Comparison of ENCODE assay signal across 13 cellular contexts in the genomic region with DNA sequence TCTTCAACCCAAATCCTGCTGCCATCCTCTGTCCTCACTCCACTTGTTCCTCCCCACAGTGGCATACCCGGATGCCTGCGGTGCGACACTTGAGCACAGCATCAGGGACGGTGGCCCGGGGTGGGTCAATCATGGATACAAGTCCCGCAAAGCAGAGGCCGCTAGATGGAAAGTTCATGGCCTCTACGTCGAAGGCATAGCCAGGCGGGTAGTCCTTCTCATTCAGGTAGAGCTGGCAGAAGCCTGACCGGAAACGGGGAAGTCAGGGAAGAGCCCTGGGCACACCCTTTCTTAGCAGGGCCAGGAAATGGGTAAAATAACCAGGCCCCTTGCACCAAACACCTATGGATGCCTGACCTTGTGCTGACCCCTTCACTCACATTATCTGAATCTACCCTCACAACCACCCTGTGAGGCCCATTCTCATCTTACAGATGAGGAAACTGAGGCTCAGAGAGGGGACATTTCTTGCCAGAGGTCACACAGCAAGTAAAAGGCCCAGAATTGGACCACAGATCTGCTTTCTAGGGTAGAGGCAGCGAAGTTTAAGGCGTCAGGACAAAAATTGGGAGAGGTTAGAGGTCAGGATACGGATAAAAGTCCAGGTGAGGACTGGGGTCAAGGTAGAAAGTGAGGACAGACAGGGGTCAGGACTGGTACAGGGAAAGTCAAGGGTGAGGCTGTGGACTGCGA. TPM values are rescaled to one million over a fixed set of nuclear protein-coding genes. Genes with fewer than 3 reads are reported as not detected.
DNase-seq lines count a peak whose midpoint lies in the region; ATAC-seq, FAIRE-seq and TF ChIP-seq lines count a peak whose summit lies in the region.
"Had no signal": no experiment of that assay in that cellular context is flagged by ENCODE, and none has a peak within 500 bp of the region (broad histone marks: within the 10 kb centered on the region; RNA-seq: fewer than 3 reads in every experiment).

No MANE protein-coding gene starts in this region.

- ATAC-seq in HepG2 = no peak
- no peak for ATAC-seq in right lobe of liver
- ATAC-seq in HG02973 (IDR thresholded peaks at IDR 0.05; ENCODE audit: unreplicated experiment) = no peak
- no peak for ATAC-seq in GM21390 (IDR thresholded peaks at IDR 0.05; ENCODE audit: unreplicated experiment)

- H3K9me3 ChIP-seq in HepG2 (ENCODE audit: low read length) (no peaks in the 10 kb centered on the region), right lobe of liver (no peaks in the 10 kb centered on the region), ascending aorta (no peaks in the 10 kb centered on the region), mesenchymal stem cell (ENCODE audit: control insufficient read depth, low read length) (no peaks in the 10 kb centered on the region), SJCRH30 (replicated peaks) (no peaks in the 10 kb centered on the region)
- H3K9me3 ChIP-seq: gastrocnemius medialis, ovary had no signal

- H4K91ac ChIP-seq in mesenchymal stem cell (ENCODE audit: low read length) = no peak overlapping the region

- no peak overlapping the region for H2BK5ac ChIP-seq in mesenchymal stem cell (ENCODE audit: low read depth, low read length, poor library complexity, severe bottlenecking)

- H3K4me3 ChIP-seq in HepG2 (replicated peaks in 1 of 3; ENCODE audit: insufficient read depth in 1 of 3, low read depth in 2 of 3, low read length in 3 of 3) = peak overlapping the region in 2 of 3 experiments; percentile 36 to 56; a peak in 2 of 6 replicates
- no peak overlapping the region for H3K4me3 ChIP-seq in right lobe of liver
- peak overlapping the region; percentile 41 to 42 for H3K4me3 ChIP-seq in ascending aorta
- H3K4me3 ChIP-seq in mesenchymal stem cell (ENCODE audit: insufficient read depth in 1 of 2, low read depth in 1 of 2, low read length in 2 of 2) = no peak overlapping the region
- H3K4me3 ChIP-seq in SJCRH30 = no peak overlapping the region
- H3K4me3 ChIP-seq: ovary had no signal

- H3K36me3 ChIP-seq in HepG2 (replicated peaks in 1 of 2; ENCODE audit: control insufficient read depth in 1 of 2, insufficient read depth in 2 of 2, low read length in 2 of 2) (no peaks in the 10 kb centered on the region), right lobe of liver (no peaks in the 10 kb centered on the region), ascending aorta (no peaks in the 10 kb centered on the region), mesenchymal stem cell (ENCODE audit: control insufficient read depth in 1 of 2, insufficient read depth in 2 of 2, low read depth in 1 of 2, low read length in 2 of 2) (no peaks in the 10 kb centered on the region), SJCRH30 (no peaks in the 10 kb centered on the region)
- H3K36me3 ChIP-seq: gastrocnemius medialis, ovary had no signal

- no peaks in the 10 kb centered on the region for H3K79me1 ChIP-seq in mesenchymal stem cell (replicated peaks; ENCODE audit: low read length, poor library complexity, severe bottlenecking)

- peaks cover 1 to 48% of the 10 kb centered on the region in 2 experiments; a peak in 3 of 5 replicates for H3K27me3 ChIP-seq in HepG2 (ENCODE audit: control insufficient read depth in 1 of 2, insufficient read depth in 2 of 2, low read length in 2 of 2)
- H3K27me3 ChIP-seq in right lobe of liver = no peaks in the 10 kb centered on the region
- H3K27me3 ChIP-seq in ascending aorta = peaks cover 9% of the 10 kb centered on the region
- H3K27me3 ChIP-seq in mesenchymal stem cell (ENCODE audit: control insufficient read depth in 1 of 2, insufficient read depth in 1 of 2, low read length in 2 of 2) = peaks cover 27 to 85% of the 10 kb centered on the region in 2 experiments
- no peaks in the 10 kb centered on the region for H3K27me3 ChIP-seq in SJCRH30
- H3K27me3 ChIP-seq: ovary had no signal

- CTCF ChIA-PET in HepG2 (lab: Yijun Ruan, JAX; ENCODE audit: low intra/inter-chr PET ratio, low total read pairs) = interaction anchor here (1.8 to 2.0 kb wide), 2 partner anchors 137 to 160 kb away, joined by 4 to 9 read pairs; partner anchors contain the start of gene KMT2B

- H3K4me1 ChIP-seq in HepG2 (ENCODE audit: insufficient read depth, low read length) (peaks cover 37% of the 10 kb centered on the region), right lobe of liver (no peaks in the 10 kb centered on the region), ascending aorta (peaks cover 0 to 6% of the 10 kb centered on the region in 2 donors), mesenchymal stem cell (ENCODE audit: control insufficient read depth, insufficient read depth, low read depth, low read length) (peaks cover 14% of the 10 kb centered on the region), SJCRH30 (no peaks in the 10 kb centered on the region)

- POLR2A ChIA-PET in HepG2 (lab: Yijun Ruan, JAX) = interaction anchor here (0.8 to 1.4 kb wide), 9 partner anchors 9 to 145 kb away, joined by 3 to 6 read pairs (median 4); partner anchors contain the start of gene COX6B1

- no peak for TF ChIP-seq EP300 in HepG2 (IDR thresholded peaks at IDR 0.05; ENCODE audit: low read depth in 2 of 2, low read length in 2 of 2)
- no peak for TF ChIP-seq EP300 in HepG2 (CRISPR knock-in tag; IDR thresholded peaks at IDR 0.05; ENCODE audit: borderline replicate concordance)

- in situ Hi-C loops in HepG2 (cut with HindIII; ENCODE audit: extremely low pct_ligation_motif_present, low pct_unique_long_range_greater_than_20kb) = loop anchor here (5.0 kb wide), 1 partner anchor 35 kb away; no protein-coding TSS in a partner anchor

- no peaks in the 10 kb centered on the region for H4K20me1 ChIP-seq in HepG2 (ENCODE audit: insufficient read depth, low read length)

- TF ChIP-seq POLR2A in HepG2 (IDR thresholded peaks at IDR 0.05; ENCODE audit: insufficient read depth in 1 of 2, low read depth in 2 of 2, low read length in 2 of 2) (no peak), right lobe of liver (IDR thresholded peaks at IDR 0.05) (no peak)

- H3K4me2 ChIP-seq in HepG2 (ENCODE audit: low read depth, low read length) (peak overlapping the region; percentile 56), mesenchymal stem cell (ENCODE audit: low read length, poor library complexity, severe bottlenecking) (peak overlapping the region; percentile 45)

- H3K9ac ChIP-seq in HepG2 (ENCODE audit: insufficient read depth, low read depth, low read length) = no peak overlapping the region
- H3K9ac ChIP-seq in mesenchymal stem cell (ENCODE audit: low read length) = no peak overlapping the region

- H3K27ac ChIP-seq in HepG2 (ENCODE audit: extremely low read length, insufficient read depth, low read length) (no peak overlapping the region), right lobe of liver (no peak overlapping the region), ascending aorta (no peak overlapping the region), mesenchymal stem cell (ENCODE audit: low read length, poor library complexity, severe bottlenecking) (no peak overlapping the region), SJCRH30 (no peak overlapping the region)
- H3K27ac ChIP-seq: C4-2B, gastrocnemius medialis, ovary had no signal

- H3K23ac ChIP-seq in mesenchymal stem cell (ENCODE audit: low read length in 2 of 2) = no peak overlapping the region

- H2BK120ac ChIP-seq in mesenchymal stem cell (ENCODE audit: low read depth, low read length) = no peak overlapping the region

- no peak overlapping the region for H2AK5ac ChIP-seq in mesenchymal stem cell (ENCODE audit: low read length, severe bottlenecking)

- H2AFZ ChIP-seq in HepG2 (ENCODE audit: low read length) = no peak overlapping the region
- no peak overlapping the region for H2AFZ ChIP-seq in mesenchymal stem cell (ENCODE audit: low read depth, low read length)

- H3K79me2 ChIP-seq in HepG2 (ENCODE audit: insufficient read depth, low read length) = no peaks in the 10 kb centered on the region

- intact Hi-C loops in HepG2 (cut with micrococcal nuclease; ENCODE audit: unreplicated experiment) (loop anchor here (5.0 to 10.0 kb wide), 3 partner anchors 35 to 88 kb away; partner anchors contain the start of genes COX6B1, ETV2 and HAUS5), right lobe of liver (cut with DNase I) (no loop called here), ascending aorta (cut with DNase I) (no loop called here)

- no peak overlapping the region for H3K14ac ChIP-seq in mesenchymal stem cell (ENCODE audit: low read length in 2 of 2)

- TF ChIP-seq CTCF in HepG2 (CRISPR knock-in tag; IDR thresholded peaks at IDR 0.05) (no peak), right lobe of liver (IDR thresholded peaks at IDR 0.05) (no peak), ascending aorta (IDR thresholded peaks at IDR 0.05) (no peak)

- H3K18ac ChIP-seq in mesenchymal stem cell (ENCODE audit: low read depth in 1 of 2, low read length in 2 of 2) = peak overlapping the region in 1 of 2 experiments; percentile 1

- DNase-seq in HepG2 (ENCODE audit: low spot score) (no peak), right lobe of liver (no peak), ascending aorta (ENCODE audit: low spot score in 2 of 2) (no peak), mesenchymal stem cell (no peak), SJCRH30 (no peak), NCI-H82 treated with DMSO at 0.1 percent for 48 hours (lab: John Stamatoyannopoulos, UW; ENCODE audit: unreplicated experiment) (no peak)
- DNase-seq: gastrocnemius medialis; NK-92 treated with Interleukin-12 subunit alpha and Interleukin-12 subunit beta, amount 100 ng/mL, for 24 hours had no signal

- no peak overlapping the region for H3K4ac ChIP-seq in mesenchymal stem cell (ENCODE audit: low read depth in 1 of 2, low read length in 2 of 2)

- no peak overlapping the region for H2BK15ac ChIP-seq in mesenchymal stem cell (ENCODE audit: low read depth, poor library complexity, severe bottlenecking)

- BruUV-seq in HepG2 (replicated peaks; lab: Mats Ljungman, UMichigan) = no TSS peak

- H4K8ac ChIP-seq in mesenchymal stem cell (ENCODE audit: low read length) = no peak overlapping the region

- FAIRE-seq in HepG2 (lab: Jason Lieb, UNC) = no peak

- no peak for TF ChIP-seq RAD21 in HepG2 (CRISPR knock-in tag; IDR thresholded peaks at IDR 0.05)

- WGBS in HepG2 (ENCODE audit: low lambda C conversion rate) = 73% methylated on average over 16 of the region's 16 CpGs
- WGBS in right lobe of liver (ENCODE audit: insufficient coverage, low coverage, low lambda C conversion rate, missing lambda C conversion rate) = 76% methylated on average over 9 of the region's 16 CpGs
- 86% methylated on average over 16 of the region's 16 CpGs for WGBS in mesenchymal stem cell

- no peak overlapping the region for H2BK12ac ChIP-seq in mesenchymal stem cell (ENCODE audit: low read length in 2 of 2)

RNA-seq across cellular contexts. Expression of gene ATP4A, which starts 6.5 kb away (rescaled TPM):
- total RNA-seq in HepG2 (2016; rRNA removed; fragmentation: Illumina TruSeq; extraction: Trizol) (0.11 TPM in 1 of 2 replicates, not detected in the other), right lobe of liver (under 1 TPM in 1 of 6 experiments, not detected in 5; 0.06 TPM), ascending aorta (not detected)
- total RNA-seq in HepG2 (2016; cell fraction: cytosol; rRNA removed; fragmentation: Illumina TruSeq; extraction: Trizol; ENCODE audit: low read depth) = not detected in 2 replicates
- total RNA-seq in HepG2 (2016; cell fraction: insoluble cytoplasmic fraction; rRNA removed; fragmentation: Illumina TruSeq; extraction: Trizol) = 0.39 TPM in 2 replicates
- 0.28 and 0.31 TPM in 2 replicates for total RNA-seq in HepG2 (2016; cell fraction: membrane; rRNA removed; fragmentation: Illumina TruSeq; extraction: Trizol)
- total RNA-seq in HepG2 (2016; cell fraction: nucleus; rRNA removed; fragmentation: Illumina TruSeq; extraction: Trizol) = 0.66 TPM in 1 of 2 replicates, not detected in the other
- polyA plus RNA-seq in HepG2 (2011; rRNA removed) = 0.08 and 0.09 TPM in 2 replicates
- 0.04 and 0.15 TPM in 2 replicates for polyA plus RNA-seq in HepG2 (2011; cell fraction: cytosol; rRNA removed)
- polyA plus RNA-seq in HepG2 (2011; cell fraction: nucleus; rRNA removed) = 0.51 and 0.69 TPM in 2 replicates
- polyA plus RNA-seq in HepG2 (2012) = 0.07 and 0.13 TPM in 2 replicates
- polyA plus RNA-seq in HepG2 (2016; cell fraction: cytosol; fragmentation: Illumina TruSeq; extraction: Trizol; ENCODE audit: low read depth) = 0.07 and 0.15 TPM in 2 replicates
- 0.13 TPM in 1 of 2 replicates, not detected in the other for polyA plus RNA-seq in HepG2 (2016; cell fraction: insoluble cytoplasmic fraction; fragmentation: Illumina TruSeq; extraction: Trizol; ENCODE audit: low read depth)
- 0.22 TPM in 1 of 2 replicates, not detected in the other for polyA plus RNA-seq in HepG2 (2016; cell fraction: membrane; fragmentation: Illumina TruSeq; extraction: Trizol; ENCODE audit: low read depth)
- 0.68 and 0.98 TPM in 2 replicates for polyA plus RNA-seq in HepG2 (2016; cell fraction: nucleus; fragmentation: Illumina TruSeq; extraction: Trizol; ENCODE audit: insufficient read depth, low read depth)
- 0.18 TPM in 1 of 2 replicates, not detected in the other for polyA minus RNA-seq in HepG2 (2011; rRNA and poly(A)+ RNA removed; ENCODE audit: low replicate concordance)
- polyA minus RNA-seq in HepG2 (2011; cell fraction: cytosol; rRNA and poly(A)+ RNA removed) = not detected in 2 replicates
- polyA minus RNA-seq in HepG2 (2011; cell fraction: nucleus; rRNA and poly(A)+ RNA removed) = 0.13 TPM in 1 of 2 replicates, not detected in the other
- not detected for polyA plus RNA-seq in mesenchymal stem cell (2013, experiment 1 of 2)
- polyA plus RNA-seq in mesenchymal stem cell (2013, experiment 2 of 2) = not detected
- total RNA-seq in SJCRH30 (2014; rRNA removed; shearing (Covaris generic)) = 0.14 TPM in 1 of 2 replicates, not detected in the other
- total RNA-seq: gastrocnemius medialis, left colon, ovary had no signal

RNA-seq across cellular contexts. Expression of gene TMEM147, which starts 11.6 kb away (rescaled TPM):
- 85.8 and 141 TPM in 2 replicates for total RNA-seq in HepG2 (2016; rRNA removed; fragmentation: Illumina TruSeq; extraction: Trizol)
- 264 and 362 TPM in 2 replicates for total RNA-seq in HepG2 (2016; cell fraction: cytosol; rRNA removed; fragmentation: Illumina TruSeq; extraction: Trizol; ENCODE audit: low read depth)
- total RNA-seq in HepG2 (2016; cell fraction: insoluble cytoplasmic fraction; rRNA removed; fragmentation: Illumina TruSeq; extraction: Trizol) = 91.4 and 136 TPM in 2 replicates
- 202 and 264 TPM in 2 replicates for total RNA-seq in HepG2 (2016; cell fraction: membrane; rRNA removed; fragmentation: Illumina TruSeq; extraction: Trizol)
- total RNA-seq in HepG2 (2016; cell fraction: nucleus; rRNA removed; fragmentation: Illumina TruSeq; extraction: Trizol) = 88.0 and 104 TPM in 2 replicates
- polyA plus RNA-seq in HepG2 (2011; rRNA removed) = 176 and 188 TPM in 2 replicates
- polyA plus RNA-seq in HepG2 (2011; cell fraction: cytosol; rRNA removed) = 174 and 213 TPM in 2 replicates
- polyA plus RNA-seq in HepG2 (2011; cell fraction: nucleus; rRNA removed) = 105 and 125 TPM in 2 replicates
- 78.4 and 132 TPM in 2 replicates for polyA plus RNA-seq in HepG2 (2012)
- polyA plus RNA-seq in HepG2 (2016; cell fraction: cytosol; fragmentation: Illumina TruSeq; extraction: Trizol; ENCODE audit: low read depth) = 361 and 462 TPM in 2 replicates
- polyA plus RNA-seq in HepG2 (2016; cell fraction: insoluble cytoplasmic fraction; fragmentation: Illumina TruSeq; extraction: Trizol; ENCODE audit: low read depth) = 102 and 104 TPM in 2 replicates
- polyA plus RNA-seq in HepG2 (2016; cell fraction: membrane; fragmentation: Illumina TruSeq; extraction: Trizol; ENCODE audit: low read depth) = 235 and 269 TPM in 2 replicates
- polyA plus RNA-seq in HepG2 (2016; cell fraction: nucleus; fragmentation: Illumina TruSeq; extraction: Trizol; ENCODE audit: insufficient read depth, low read depth) = 176 and 183 TPM in 2 replicates
- polyA minus RNA-seq in HepG2 (2011; rRNA and poly(A)+ RNA removed; ENCODE audit: low replicate concordance) = 321 and 438 TPM in 2 replicates
- 44.9 and 50.7 TPM in 2 replicates for polyA minus RNA-seq in HepG2 (2011; cell fraction: cytosol; rRNA and poly(A)+ RNA removed)
- polyA minus RNA-seq in HepG2 (2011; cell fraction: nucleus; rRNA and poly(A)+ RNA removed) = 18.3 and 26.4 TPM in 2 replicates
- total RNA-seq in right lobe of liver = 10 to 100 TPM; 29.4 to 65.7 (median 36.2) TPM
- 99.7 TPM for total RNA-seq in ascending aorta
- 108 TPM for polyA plus RNA-seq in mesenchymal stem cell (2013, experiment 1 of 2)
- 109 TPM for polyA plus RNA-seq in mesenchymal stem cell (2013, experiment 2 of 2)
- 110 TPM in 2 replicates for total RNA-seq in SJCRH30 (2014; rRNA removed; shearing (Covaris generic))

RNA-seq across cellular contexts. Expression of gene GAPDHS, which starts 23.7 kb away (rescaled TPM):
- total RNA-seq in HepG2 (2016; rRNA removed; fragmentation: Illumina TruSeq; extraction: Trizol) (not detected in 2 replicates), right lobe of liver (not detected), ascending aorta (not detected)
- not detected in 2 replicates for total RNA-seq in HepG2 (2016; cell fraction: cytosol; rRNA removed; fragmentation: Illumina TruSeq; extraction: Trizol; ENCODE audit: low read depth)
- total RNA-seq in HepG2 (2016; cell fraction: insoluble cytoplasmic fraction; rRNA removed; fragmentation: Illumina TruSeq; extraction: Trizol) = not detected in 2 replicates
- not detected in 2 replicates for total RNA-seq in HepG2 (2016; cell fraction: membrane; rRNA removed; fragmentation: Illumina TruSeq; extraction: Trizol)
- not detected in 2 replicates for total RNA-seq in HepG2 (2016; cell fraction: nucleus; rRNA removed; fragmentation: Illumina TruSeq; extraction: Trizol)
- polyA plus RNA-seq in HepG2 (2011; rRNA removed) = 0.09 TPM in 1 of 2 replicates, not detected in the other
- not detected in 2 replicates for polyA plus RNA-seq in HepG2 (2011; cell fraction: cytosol; rRNA removed)
- polyA plus RNA-seq in HepG2 (2011; cell fraction: nucleus; rRNA removed) = not detected in 2 replicates
- polyA plus RNA-seq in HepG2 (2012) = not detected in 2 replicates
- polyA plus RNA-seq in HepG2 (2016; cell fraction: cytosol; fragmentation: Illumina TruSeq; extraction: Trizol; ENCODE audit: low read depth) = not detected in 2 replicates
- not detected in 2 replicates for polyA plus RNA-seq in HepG2 (2016; cell fraction: insoluble cytoplasmic fraction; fragmentation: Illumina TruSeq; extraction: Trizol; ENCODE audit: low read depth)
- polyA plus RNA-seq in HepG2 (2016; cell fraction: membrane; fragmentation: Illumina TruSeq; extraction: Trizol; ENCODE audit: low read depth) = not detected in 2 replicates
- not detected in 2 replicates for polyA plus RNA-seq in HepG2 (2016; cell fraction: nucleus; fragmentation: Illumina TruSeq; extraction: Trizol; ENCODE audit: insufficient read depth, low read depth)
- not detected in 2 replicates for polyA minus RNA-seq in HepG2 (2011; rRNA and poly(A)+ RNA removed; ENCODE audit: low replicate concordance)
- not detected in 2 replicates for polyA minus RNA-seq in HepG2 (2011; cell fraction: cytosol; rRNA and poly(A)+ RNA removed)
- not detected in 2 replicates for polyA minus RNA-seq in HepG2 (2011; cell fraction: nucleus; rRNA and poly(A)+ RNA removed)
- not detected for polyA plus RNA-seq in mesenchymal stem cell (2013, experiment 1 of 2)
- not detected for polyA plus RNA-seq in mesenchymal stem cell (2013, experiment 2 of 2)
- total RNA-seq in SJCRH30 (2014; rRNA removed; shearing (Covaris generic)) = not detected in 2 replicates
- total RNA-seq: gastrocnemius medialis, left colon, ovary had no signal
- polyA plus RNA-seq: ovary had no signal

RNA-seq across cellular contexts. Expression of gene SBSN, which starts 28.9 kb away (rescaled TPM):
- total RNA-seq in HepG2 (2016; rRNA removed; fragmentation: Illumina TruSeq; extraction: Trizol) (not detected in 2 replicates), right lobe of liver (under 1 TPM in 1 of 6 experiments, not detected in 5; 0.24 TPM), ascending aorta (not detected)
- total RNA-seq in HepG2 (2016; cell fraction: cytosol; rRNA removed; fragmentation: Illumina TruSeq; extraction: Trizol; ENCODE audit: low read depth) = not detected in 2 replicates
- not detected in 2 replicates for total RNA-seq in HepG2 (2016; cell fraction: insoluble cytoplasmic fraction; rRNA removed; fragmentation: Illumina TruSeq; extraction: Trizol)
- not detected in 2 replicates for total RNA-seq in HepG2 (2016; cell fraction: membrane; rRNA removed; fragmentation: Illumina TruSeq; extraction: Trizol)
- not detected in 2 replicates for total RNA-seq in HepG2 (2016; cell fraction: nucleus; rRNA removed; fragmentation: Illumina TruSeq; extraction: Trizol)
- polyA plus RNA-seq in HepG2 (2011; rRNA removed) = not detected in 2 replicates
- polyA plus RNA-seq in HepG2 (2011; cell fraction: cytosol; rRNA removed) = not detected in 2 replicates
- not detected in 2 replicates for polyA plus RNA-seq in HepG2 (2011; cell fraction: nucleus; rRNA removed)
- 0.16 TPM in 1 of 2 replicates, not detected in the other for polyA plus RNA-seq in HepG2 (2012)
- not detected in 2 replicates for polyA plus RNA-seq in HepG2 (2016; cell fraction: cytosol; fragmentation: Illumina TruSeq; extraction: Trizol; ENCODE audit: low read depth)
- not detected in 2 replicates for polyA plus RNA-seq in HepG2 (2016; cell fraction: insoluble cytoplasmic fraction; fragmentation: Illumina TruSeq; extraction: Trizol; ENCODE audit: low read depth)
- not detected in 2 replicates for polyA plus RNA-seq in HepG2 (2016; cell fraction: membrane; fragmentation: Illumina TruSeq; extraction: Trizol; ENCODE audit: low read depth)
- not detected in 2 replicates for polyA plus RNA-seq in HepG2 (2016; cell fraction: nucleus; fragmentation: Illumina TruSeq; extraction: Trizol; ENCODE audit: insufficient read depth, low read depth)
- not detected in 2 replicates for polyA minus RNA-seq in HepG2 (2011; rRNA and poly(A)+ RNA removed; ENCODE audit: low replicate concordance)
- not detected in 2 replicates for polyA minus RNA-seq in HepG2 (2011; cell fraction: cytosol; rRNA and poly(A)+ RNA removed)
- polyA minus RNA-seq in HepG2 (2011; cell fraction: nucleus; rRNA and poly(A)+ RNA removed) = not detected in 2 replicates
- polyA plus RNA-seq in mesenchymal stem cell (2013, experiment 1 of 2) = 0.25 TPM
- 0.23 TPM for polyA plus RNA-seq in mesenchymal stem cell (2013, experiment 2 of 2)
- total RNA-seq in SJCRH30 (2014; rRNA removed; shearing (Covaris generic)) = not detected in 2 replicates
- total RNA-seq: gastrocnemius medialis, left colon, ovary had no signal
- polyA plus RNA-seq: ovary had no signal

RNA-seq across cellular contexts. Expression of gene PMIS2, which starts 29.0 kb away (rescaled TPM):
- total RNA-seq in HepG2 (2016; rRNA removed; fragmentation: Illumina TruSeq; extraction: Trizol) (not detected in 2 replicates), right lobe of liver (not detected), ascending aorta (not detected)
- total RNA-seq in HepG2 (2016; cell fraction: cytosol; rRNA removed; fragmentation: Illumina TruSeq; extraction: Trizol; ENCODE audit: low read depth) = not detected in 2 replicates
- total RNA-seq in HepG2 (2016; cell fraction: insoluble cytoplasmic fraction; rRNA removed; fragmentation: Illumina TruSeq; extraction: Trizol) = not detected in 2 replicates
- total RNA-seq in HepG2 (2016; cell fraction: membrane; rRNA removed; fragmentation: Illumina TruSeq; extraction: Trizol) = not detected in 2 replicates
- total RNA-seq in HepG2 (2016; cell fraction: nucleus; rRNA removed; fragmentation: Illumina TruSeq; extraction: Trizol) = not detected in 2 replicates
- not detected in 2 replicates for polyA plus RNA-seq in HepG2 (2011; rRNA removed)
- polyA plus RNA-seq in HepG2 (2011; cell fraction: cytosol; rRNA removed) = not detected in 2 replicates
- polyA plus RNA-seq in HepG2 (2011; cell fraction: nucleus; rRNA removed) = not detected in 2 replicates
- not detected in 2 replicates for polyA plus RNA-seq in HepG2 (2012)
- not detected in 2 replicates for polyA plus RNA-seq in HepG2 (2016; cell fraction: cytosol; fragmentation: Illumina TruSeq; extraction: Trizol; ENCODE audit: low read depth)
- not detected in 2 replicates for polyA plus RNA-seq in HepG2 (2016; cell fraction: insoluble cytoplasmic fraction; fragmentation: Illumina TruSeq; extraction: Trizol; ENCODE audit: low read depth)
- not detected in 2 replicates for polyA plus RNA-seq in HepG2 (2016; cell fraction: membrane; fragmentation: Illumina TruSeq; extraction: Trizol; ENCODE audit: low read depth)
- polyA plus RNA-seq in HepG2 (2016; cell fraction: nucleus; fragmentation: Illumina TruSeq; extraction: Trizol; ENCODE audit: insufficient read depth, low read depth) = not detected in 2 replicates
- not detected in 2 replicates for polyA minus RNA-seq in HepG2 (2011; rRNA and poly(A)+ RNA removed; ENCODE audit: low replicate concordance)
- not detected in 2 replicates for polyA minus RNA-seq in HepG2 (2011; cell fraction: cytosol; rRNA and poly(A)+ RNA removed)
- polyA minus RNA-seq in HepG2 (2011; cell fraction: nucleus; rRNA and poly(A)+ RNA removed) = not detected in 2 replicates
- not detected for polyA plus RNA-seq in mesenchymal stem cell (2013, experiment 1 of 2)
- polyA plus RNA-seq in mesenchymal stem cell (2013, experiment 2 of 2) = not detected
- not detected in 2 replicates for total RNA-seq in SJCRH30 (2014; rRNA removed; shearing (Covaris generic))
- total RNA-seq: gastrocnemius medialis, left colon, ovary had no signal
- polyA plus RNA-seq: ovary had no signal

Comparison
In these comparisons a context has a peak if more than half of its experiments do, and no peak if none do; other contexts are left out.
1. H3K4me3 ChIP-seq: peak in HepG2 (2 of 3) and ascending aorta (2 of 2); none in right lobe of liver (0 of 3), mesenchymal stem cell (0 of 2) and SJCRH30 (single experiment).